17 cellular contexts compared by ENCODE assay signal in genomic region chr11:28168718-28169117, GRCh38.
DNase-seq lines count a peak whose midpoint lies in the region; ATAC-seq, FAIRE-seq and TF ChIP-seq lines count a peak whose summit lies in the region.
"Had no signal": no experiment of that assay in that cellular context is flagged by ENCODE, and none has a peak within 500 bp of the region (broad histone marks: within the 10 kb centered on the region; RNA-seq: fewer than 3 reads in every experiment).

No MANE protein-coding gene starts in this region.

- BruUV-seq in K562 (replicated peaks; lab: Mats Ljungman, UMichigan) (no TSS peak), HepG2 (replicated peaks; lab: Mats Ljungman, UMichigan) (no TSS peak)

- no peaks in the 10 kb centered on the region for H3K9me1 ChIP-seq in K562 (ENCODE audit: control insufficient read depth, insufficient read depth, low read length)

- H3K4me2 ChIP-seq in K562 (ENCODE audit: insufficient read depth, low read length) (no peak overlapping the region), HepG2 (ENCODE audit: low read depth, low read length) (no peak overlapping the region)
- H3K4me2 ChIP-seq: BLaER1 treated with 17β-estradiol and CSF1 and Interleukin-3, amounts not matched to agents 10 nM and 100 nM; GM23338; KMS-11 had no signal

- POLR2A ChIA-PET in K562 (lab: Yijun Ruan, JAX) (no interaction called here), HepG2 (lab: Yijun Ruan, JAX) (no interaction called here)

- H3K4me1 ChIP-seq in K562 (replicated peaks in 1 of 2; ENCODE audit: control insufficient read depth in 2 of 2, insufficient read depth in 2 of 2, low read length in 2 of 2) (no peaks in the 10 kb centered on the region), HepG2 (ENCODE audit: insufficient read depth, low read length) (peaks cover 12% of the 10 kb centered on the region), small intestine (ENCODE audit: control insufficient read depth in 2 of 2, insufficient read depth in 1 of 2, low read depth in 1 of 2, low read length in 1 of 2) (no peaks in the 10 kb centered on the region), uterus (no peaks in the 10 kb centered on the region)
- H3K4me1 ChIP-seq: BLaER1 treated with 17β-estradiol and CSF1 and Interleukin-3, amounts not matched to agents 10 nM and 100 nM had no signal

- peaks cover 2% of the 10 kb centered on the region; the same call in 2 of the 3 replicates for H3K36me3 ChIP-seq in K562 (ENCODE audit: control insufficient read depth, insufficient read depth, low read length)
- H3K36me3 ChIP-seq in HepG2 (replicated peaks in 1 of 2; ENCODE audit: control insufficient read depth in 1 of 2, insufficient read depth in 2 of 2, low read length in 2 of 2): no peaks in the 10 kb centered on the region
- no peaks in the 10 kb centered on the region for H3K36me3 ChIP-seq in small intestine (ENCODE audit: control insufficient read depth in 2 of 2, insufficient read depth in 2 of 2, low read length in 2 of 2)
- H3K36me3 ChIP-seq in uterus: no peaks in the 10 kb centered on the region

- TF ChIP-seq CTCF in K562 (IDR thresholded peaks at IDR 0.05 in 2 of 3, conservative IDR thresholded peaks at IDR 0.05 in 1 of 3; ENCODE audit: insufficient read depth in 2 of 3, low read depth in 1 of 3, low read length in 3 of 3) (no peak), HepG2 (CRISPR knock-in tag; IDR thresholded peaks at IDR 0.05) (no peak), uterus (IDR thresholded peaks at IDR 0.05) (no peak)

- H4K20me1 ChIP-seq in K562 (replicated peaks; ENCODE audit: control insufficient read depth, insufficient read depth, low read length) (no peaks in the 10 kb centered on the region), HepG2 (ENCODE audit: insufficient read depth, low read length) (no peaks in the 10 kb centered on the region)
- H4K20me1 ChIP-seq: BLaER1 treated with 17β-estradiol and CSF1 and Interleukin-3, amounts not matched to agents 10 nM and 100 nM had no signal

- FAIRE-seq in K562 (lab: Jason Lieb, UNC) (no peak), HepG2 (lab: Jason Lieb, UNC) (peak; percentile 36), small intestine (lab: Jason Lieb, UNC) (no peak)
- FAIRE-seq: GM12892, HTR-8/SVneo had no signal

- intact Hi-C loops in K562 (cut with micrococcal nuclease) (no loop called here), HepG2 (cut with micrococcal nuclease; ENCODE audit: unreplicated experiment) (no loop called here), uterus (cut with DNase I; ENCODE audit: low total_unique reads) (no loop called here)

- 88% methylated on average over 2 of the region's 2 CpGs for WGBS in K562 (ENCODE audit: insufficient coverage, low coverage, missing lambda C conversion rate)
- 69% methylated on average over 2 of the region's 2 CpGs for WGBS in HepG2 (ENCODE audit: low lambda C conversion rate)
- WGBS in small intestine, 3 donors: 59 to 86% (median 64%) methylated on average over 2 of the region's 2 CpGs

- no peak overlapping the region for H3K27ac ChIP-seq in K562 (ENCODE audit: extremely low read depth, low read depth, low read length)
- no peak overlapping the region for H3K27ac ChIP-seq in HepG2 (ENCODE audit: extremely low read length, insufficient read depth, low read length)
- H3K27ac ChIP-seq in small intestine (ENCODE audit: low read depth in 1 of 2, low read length in 1 of 2): no peak overlapping the region
- no peak overlapping the region for H3K27ac ChIP-seq in uterus
- H3K27ac ChIP-seq: BLaER1 treated with 17β-estradiol and CSF1 and Interleukin-3, amounts not matched to agents 10 nM and 100 nM; KMS-11 had no signal

- no peak overlapping the region for H3K4me3 ChIP-seq in K562
- H3K4me3 ChIP-seq in HepG2 (replicated peaks in 1 of 3; ENCODE audit: insufficient read depth in 1 of 3, low read depth in 2 of 3, low read length in 3 of 3): no peak overlapping the region
- no peak overlapping the region for H3K4me3 ChIP-seq in small intestine (ENCODE audit: low read depth in 1 of 2, low read length in 2 of 2)
- no peak overlapping the region for H3K4me3 ChIP-seq in uterus
- H3K4me3 ChIP-seq: BLaER1 treated with 17β-estradiol and CSF1 and Interleukin-3, amounts not matched to agents 10 nM and 100 nM; GM23338 had no signal

- H3K79me2 ChIP-seq in K562 (ENCODE audit: control insufficient read depth, insufficient read depth, low read length) (no peaks in the 10 kb centered on the region), HepG2 (ENCODE audit: insufficient read depth, low read length) (no peaks in the 10 kb centered on the region)

- H3K27me3 ChIP-seq in K562 (ENCODE audit: control insufficient read depth in 2 of 2, insufficient read depth in 2 of 2, low read length in 2 of 2): no peaks in the 10 kb centered on the region
- no peaks in the 10 kb centered on the region for H3K27me3 ChIP-seq in HepG2 (ENCODE audit: control insufficient read depth in 1 of 2, insufficient read depth in 2 of 2, low read length in 2 of 2)
- no peaks in the 10 kb centered on the region for H3K27me3 ChIP-seq in small intestine (ENCODE audit: control insufficient read depth in 2 of 2, insufficient read depth in 2 of 2, low read length in 2 of 2)
- no peaks in the 10 kb centered on the region for H3K27me3 ChIP-seq in uterus
- H3K27me3 ChIP-seq: BLaER1 treated with 17β-estradiol and CSF1 and Interleukin-3, amounts not matched to agents 10 nM and 100 nM had no signal

- peak; percentile 17 for DNase-seq in HuH-7 (ENCODE audit: low spot score)
- DNase-seq in K562 (ENCODE audit: extremely low read depth in 1 of 4, low spot score in 3 of 4): no peak
- peak; percentile 61 for DNase-seq in HepG2 (ENCODE audit: low spot score)
- DNase-seq in small intestine: peak; percentile 41
- no peak for DNase-seq in uterus
- DNase-seq in NOMO-1 treated with DMSO at 0.1 percent for 48 hours (lab: John Stamatoyannopoulos, UW; ENCODE audit: unreplicated experiment): no peak
- DNase-seq: AML-193; CD4-positive, CD25-positive, alpha-beta regulatory T cell; DND-41; GDM1; H9 had no signal

- no peaks in the 10 kb centered on the region for H3K9me3 ChIP-seq in K562 (replicated peaks; ENCODE audit: control insufficient read depth, insufficient read depth, low read depth, low read length)
- no peaks in the 10 kb centered on the region for H3K9me3 ChIP-seq in HepG2 (ENCODE audit: low read length)
- H3K9me3 ChIP-seq in small intestine (ENCODE audit: control insufficient read depth, low read depth): no peaks in the 10 kb centered on the region
- no peaks in the 10 kb centered on the region for H3K9me3 ChIP-seq in uterus

- no peak for TF ChIP-seq EP300 in K562 (IDR thresholded peaks at IDR 0.05; ENCODE audit: low read length)
- TF ChIP-seq EP300 in HepG2 (IDR thresholded peaks at IDR 0.05; ENCODE audit: low read depth in 2 of 2, low read length in 2 of 2): no peak
- TF ChIP-seq EP300 in HepG2 (CRISPR knock-in tag; IDR thresholded peaks at IDR 0.05; ENCODE audit: borderline replicate concordance): no peak

- no peak for ATAC-seq in K562
- ATAC-seq in HepG2: peak; percentile 65
- ATAC-seq in HG02870 (IDR thresholded peaks at IDR 0.05; ENCODE audit: unreplicated experiment): no peak
- ATAC-seq: GM23338 had no signal

- in situ Hi-C loops in K562 (cut with MboI) (no loop called here), HepG2 (cut with HindIII; ENCODE audit: extremely low pct_ligation_motif_present, low pct_unique_long_range_greater_than_20kb) (no loop called here)

- no peak overlapping the region for H2AFZ ChIP-seq in K562 (ENCODE audit: low read depth, low read length)
- no peak overlapping the region for H2AFZ ChIP-seq in HepG2 (ENCODE audit: low read length)
- H2AFZ ChIP-seq: GM23338 had no signal

- H3K9ac ChIP-seq in K562 (ENCODE audit: insufficient read depth in 1 of 2, low read depth in 2 of 2, low read length in 2 of 2) (no peak overlapping the region), HepG2 (ENCODE audit: insufficient read depth, low read depth, low read length) (no peak overlapping the region)
- H3K9ac ChIP-seq: BLaER1 treated with 17β-estradiol and CSF1 and Interleukin-3, amounts not matched to agents 10 nM and 100 nM; KMS-11 had no signal

- TF ChIP-seq RAD21 in K562 (CRISPR knock-in tag; conservative IDR thresholded peaks at IDR 0.05 in 1 of 2, IDR thresholded peaks at IDR 0.05 in 1 of 2) (no peak), HepG2 (CRISPR knock-in tag; IDR thresholded peaks at IDR 0.05) (no peak)

- TF ChIP-seq POLR2A in K562 (conservative IDR thresholded peaks at IDR 0.05) (no peak), HepG2 (IDR thresholded peaks at IDR 0.05; ENCODE audit: insufficient read depth in 1 of 2, low read depth in 2 of 2, low read length in 2 of 2) (no peak), uterus (IDR thresholded peaks at IDR 0.05) (no peak)

- CTCF ChIA-PET in K562 (lab: Yijun Ruan, JAX; ENCODE audit: low intra/inter-chr PET ratio) (no interaction called here), HepG2 (lab: Yijun Ruan, JAX; ENCODE audit: low intra/inter-chr PET ratio, low total read pairs) (no interaction called here)

TF ChIP-seq in K562, 482 proteins besides CTCF, POLR2A, EP300 and RAD21:
- peak; percentile 38; the same call in 1 of the 2 replicates for TF ChIP-seq ZNF316 (IDR thresholded peaks at IDR 0.05)
- TF ChIP-seq JUND (IDR thresholded peaks at IDR 0.05; ENCODE audit: borderline replicate concordance, low read depth, low read length): no peak
- TF ChIP-seq JUND (tag; IDR thresholded peaks at IDR 0.05; ENCODE audit: borderline replicate concordance, low read depth, low read length): no peak

TF ChIP-seq in HepG2, 621 proteins besides CTCF, POLR2A, EP300 and RAD21 (continues in another document):
- TF ChIP-seq KLF13 (CRISPR knock-in tag; IDR thresholded peaks at IDR 0.05) (no peak), ZNF792 (CRISPR knock-in tag; IDR thresholded peaks at IDR 0.05) (no peak), NR2F6 (IDR thresholded peaks at IDR 0.05) (no peak), NR2F6 (CRISPR knock-in tag; IDR thresholded peaks at IDR 0.05) (0 out of 2 replicates have a peak, but pooled peaks have one; percentile 14), POGZ (CRISPR knock-in tag; IDR thresholded peaks at IDR 0.05) (0 out of 2 replicates have a peak, but pooled peaks have one; percentile 22), ZNF501 (CRISPR knock-in tag; IDR thresholded peaks at IDR 0.05) (no peak), HNF4G (IDR thresholded peaks at IDR 0.05; ENCODE audit: borderline replicate concordance, low read depth, low read length) (peak; percentile 67; the same call in 1 of the 2 replicates), HNF4G (CRISPR knock-in tag; IDR thresholded peaks at IDR 0.05; ENCODE audit: borderline replicate concordance, low read depth) (no peak), SRSF1 (optimal IDR thresholded peaks at IDR 0.05; ENCODE audit: low read depth, low read length) (no peak), MAFF (IDR thresholded peaks at IDR 0.05; ENCODE audit: low read depth, low read length) (peak; percentile 60)

Comparison
In these comparisons a context has a peak if more than half of its experiments do, and no peak if none do; other contexts are left out.
1. DNase-seq: peak in HuH-7 (single experiment), HepG2 (single experiment) and small intestine (single experiment); none in K562 (0 of 4), uterus (0 of 2) and NOMO-1 treated with DMSO at 0.1 percent for 48 hours (single experiment).